Comparison of ENCODE assay signal across 11 cellular contexts in genomic region chr6:125201961-125202729, GRCh38. TPM values are rescaled to one million over a fixed set of nuclear protein-coding genes. Genes with fewer than 3 reads are reported as not detected.
DNase-seq lines count a peak whose midpoint lies in the region; ATAC-seq and TF ChIP-seq lines count a peak whose summit lies in the region.
"Had no signal": no experiment of that assay in that cellular context is flagged by ENCODE, and none has a peak within 500 bp of the region (broad histone marks: within the 10 kb centered on the region; RNA-seq: fewer than 3 reads in every experiment).

No MANE protein-coding gene starts in this region.

- POLR2A ChIA-PET in AG04449 (lab: Yijun Ruan, JAX): interaction anchor here (0.6 to 1.2 kb wide), 4 partner anchors 10 to 561 kb away, joined by 3 read pairs; no protein-coding TSS in a partner anchor

- H3K9me3 Mint-ChIP-seq in activated CD8-positive, alpha-beta memory T cell treated with anti-CD3 and anti-CD28 coated beads, Interleukin-2, amount 10 ng/mL, durations not matched to agents 7 days and 5 days (ENCODE audit: low read depth): no peaks in the 10 kb centered on the region

- ATAC-seq in activated CD8-positive, alpha-beta memory T cell treated with anti-CD3 and anti-CD28 coated beads, Interleukin-2, amount 10 ng/mL, durations not matched to agents 7 days and 5 days: no peak
- no peak for ATAC-seq in HG03175 (IDR thresholded peaks at IDR 0.05; ENCODE audit: unreplicated experiment)

- H3K4me3 ChIP-seq in AG04449 (ENCODE audit: low read depth, low read length) (no peak overlapping the region), LNCaP clone FGC (ENCODE audit: low read depth, low read length) (no peak overlapping the region), cardiac fibroblast (replicated peaks in 1 of 2; ENCODE audit: low read depth in 2 of 2, low read length in 2 of 2) (no peak overlapping the region)
- H3K4me3 ChIP-seq: esophagus muscularis mucosa had no signal

- DNase-seq in AG04449 (ENCODE audit: low read depth, low spot score) (peak; percentile 85), LNCaP clone FGC (ENCODE audit: low read depth) (peak; percentile 70), cardiac fibroblast (ENCODE audit: low read depth in 2 of 2) (peak; percentile 95 to 97), medulla oblongata (ENCODE audit: extremely low spot score) (peak; percentile 48), COLO668 (lab: John Stamatoyannopoulos, UW; ENCODE audit: unreplicated experiment) (no peak), inferior parietal cortex (ENCODE audit: extremely low spot score) (no peak)
- DNase-seq in activated CD8-positive, alpha-beta memory T cell treated with anti-CD3 and anti-CD28 coated beads, Interleukin-2, amount 10 ng/mL, durations not matched to agents 7 days and 5 days: no peak
- DNase-seq: DMS153, T-helper 9 cell had no signal

- H3K36me3 Mint-ChIP-seq in activated CD8-positive, alpha-beta memory T cell treated with anti-CD3 and anti-CD28 coated beads, Interleukin-2, amount 10 ng/mL, durations not matched to agents 7 days and 5 days: no peaks in the 10 kb centered on the region

- H3K27me3 Mint-ChIP-seq in activated CD8-positive, alpha-beta memory T cell treated with anti-CD3 and anti-CD28 coated beads, Interleukin-2, amount 10 ng/mL, durations not matched to agents 7 days and 5 days: peaks cover 31% of the 10 kb centered on the region

- CTCF ChIA-PET in AG04449 (lab: Yijun Ruan, JAX): interaction anchor here (1.0 to 1.5 kb wide), 7 partner anchors 8 to 47 kb away, joined by 3 to 13 read pairs (median 3); no protein-coding TSS in a partner anchor
- CTCF ChIA-PET in activated CD8-positive, alpha-beta memory T cell treated with anti-CD3 and anti-CD28 coated beads, Interleukin-2, amount 10 ng/mL, durations not matched to agents 7 days and 5 days (lab: Charles Lee): interaction anchor here (1.4 kb wide), 1 partner anchor 10 kb away, joined by 7 read pairs; no protein-coding TSS in a partner anchor

- no peak overlapping the region for H3K27ac Mint-ChIP-seq in activated CD8-positive, alpha-beta memory T cell treated with anti-CD3 and anti-CD28 coated beads, Interleukin-2, amount 10 ng/mL, durations not matched to agents 7 days and 5 days

- no peak overlapping the region for H3K4me3 Mint-ChIP-seq in activated CD8-positive, alpha-beta memory T cell treated with anti-CD3 and anti-CD28 coated beads, Interleukin-2, amount 10 ng/mL, durations not matched to agents 7 days and 5 days

- no peaks in the 10 kb centered on the region for H3K4me1 Mint-ChIP-seq in activated CD8-positive, alpha-beta memory T cell treated with anti-CD3 and anti-CD28 coated beads, Interleukin-2, amount 10 ng/mL, durations not matched to agents 7 days and 5 days

- TF ChIP-seq CTCF in AG04449 (IDR thresholded peaks at IDR 0.05; ENCODE audit: insufficient read depth, low read length, missing control alignments) (no peak), LNCaP clone FGC (IDR thresholded peaks at IDR 0.05; ENCODE audit: control insufficient read depth, extremely low read depth, insufficient read depth) (no peak), cardiac fibroblast (IDR thresholded peaks at IDR 0.05; ENCODE audit: low read depth, low read length) (no peak)

RNA-seq across cellular contexts. Expression of gene TPD52L1, which starts 48.6 kb away (rescaled TPM):
- not detected for total RNA-seq in activated CD8-positive, alpha-beta memory T cell treated with anti-CD3 and anti-CD28 coated beads, Interleukin-2, amount 10 ng/mL, durations not matched to agents 7 days and 5 days

Comparison
In these comparisons a context has a peak if more than half of its experiments do, and no peak if none do; other contexts are left out.
1. DNase-seq: peak in AG04449 (single experiment), LNCaP clone FGC (single experiment), cardiac fibroblast (2 of 2) and medulla oblongata (single experiment); none in COLO668 (single experiment), activated CD8-positive, alpha-beta memory T cell treated with anti-CD3 and anti-CD28 coated beads, Interleukin-2, amount 10 ng/mL, durations not matched to agents 7 days and 5 days (single experiment) and inferior parietal cortex (single experiment).